8 cellular contexts compared by ENCODE assay signal in the genomic region with DNA sequence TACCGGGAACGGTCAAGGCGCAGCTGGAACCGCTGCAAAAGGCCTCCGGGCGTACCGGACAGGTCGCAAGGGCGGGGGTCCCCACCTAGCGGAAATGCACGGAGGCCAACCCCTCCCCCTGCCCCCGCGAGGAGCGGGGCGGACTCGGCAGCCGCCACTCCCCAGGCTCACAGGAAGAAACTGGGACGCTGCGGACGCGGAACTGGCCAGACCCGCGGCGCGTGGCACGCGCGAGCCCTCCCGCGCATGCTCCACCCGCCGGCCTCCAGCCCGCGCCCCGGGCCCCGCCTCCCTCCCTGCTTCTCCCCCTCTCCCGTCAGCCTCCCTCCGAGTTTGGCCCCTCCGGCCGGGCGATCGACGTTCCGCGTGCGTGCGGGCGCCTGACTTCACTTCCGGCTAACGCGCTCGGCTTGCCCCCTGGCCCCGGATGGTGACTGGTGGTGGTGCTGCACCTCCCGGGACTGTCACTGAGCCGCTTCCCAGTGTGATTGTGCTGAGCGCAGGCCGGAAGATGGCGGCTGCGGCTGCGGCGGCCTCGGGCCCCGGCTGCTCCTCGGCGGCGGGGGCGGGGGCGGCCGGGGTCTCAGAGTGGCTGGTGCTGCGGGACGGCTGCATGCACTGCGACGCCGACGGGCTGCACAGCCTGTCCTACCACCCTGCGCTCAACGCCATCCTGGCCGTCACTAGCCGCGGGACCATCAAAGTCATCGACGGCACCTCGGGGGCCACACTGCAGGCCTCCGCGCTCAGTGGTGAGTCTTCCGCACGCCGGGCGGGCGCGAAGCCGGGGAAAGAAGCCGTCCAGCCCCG. TPM values are rescaled to one million over a fixed set of nuclear protein-coding genes. Genes with fewer than 3 reads are reported as not detected.
DNase-seq lines count a peak whose midpoint lies in the region; ATAC-seq and TF ChIP-seq lines count a peak whose summit lies in the region.

TSS of gene BIRC6 (plus strand) at position 289 of the 810 bp plus-strand sequence. CDS start at position 428, 139 bp downstream.

- H3K36me3 Mint-ChIP-seq in activated T-cell treated with anti-CD3 and anti-CD28 coated beads, Interleukin-2, amount 50 U/mL, for 24 hours (ENCODE audit: low read depth): peaks cover 38% of the 10 kb centered on the region

- no peaks in the 10 kb centered on the region for H3K9me3 ChIP-seq in mucosa of rectum (ENCODE audit: control insufficient read depth in 2 of 2, low read length in 2 of 2)

- DNase-seq in DMS53 treated with DMSO at 0.1 percent for 48 hours (lab: John Stamatoyannopoulos, UW; ENCODE audit: unreplicated experiment) (peak; percentile 81), KG1 (lab: John Stamatoyannopoulos, UW) (peak; percentile 91), erythroblast (lab: John Stamatoyannopoulos, UW) (peak; percentile 96)
- DNase-seq in activated T-cell treated with anti-CD3 and anti-CD28 coated beads, Interleukin-2, amount 50 U/mL, for 24 hours: peak; percentile 98
- peak; percentile 68 to 89 for DNase-seq in stimulated activated CD8-positive, alpha-beta memory T cell treated with anti-CD3 and anti-CD28 coated beads, Interleukin-4, amount 100 ng/mL, for 4 hours (ENCODE audit: low read depth in 2 of 2, low spot score in 1 of 2)

- no peaks in the 10 kb centered on the region for H3K9me3 Mint-ChIP-seq in activated T-cell treated with anti-CD3 and anti-CD28 coated beads, Interleukin-2, amount 50 U/mL, for 24 hours

- no peaks in the 10 kb centered on the region for H3K27me3 ChIP-seq in mucosa of rectum (ENCODE audit: control insufficient read depth in 2 of 2, insufficient read depth in 2 of 2, low read length in 2 of 2)

- H3K4me1 ChIP-seq in mucosa of rectum (ENCODE audit: control insufficient read depth in 2 of 2, insufficient read depth in 2 of 2, low read length in 2 of 2): peaks cover 17 to 22% of the 10 kb centered on the region in 2 donors

- H3K9ac ChIP-seq in mucosa of rectum (ENCODE audit: low read depth in 1 of 2, low read length in 2 of 2): peak within 1 kb of the TSS; percentile 92 to 94

- peak; percentile 86 for ATAC-seq in GM21737 (IDR thresholded peaks at IDR 0.05; ENCODE audit: unreplicated experiment)

- peak within 1 kb of the TSS; percentile 80 to 97 for H3K4me3 ChIP-seq in mucosa of rectum (ENCODE audit: low read length in 2 of 2)

- H3K27me3 Mint-ChIP-seq in activated T-cell treated with anti-CD3 and anti-CD28 coated beads, Interleukin-2, amount 50 U/mL, for 24 hours: no peaks in the 10 kb centered on the region

- H3K4me3 Mint-ChIP-seq in activated T-cell treated with anti-CD3 and anti-CD28 coated beads, Interleukin-2, amount 50 U/mL, for 24 hours: peak within 1 kb of the TSS; percentile 87

- peak; percentile 94 for TF ChIP-seq POLR2A in erythroblast (IDR thresholded peaks at IDR 0.05; ENCODE audit: low read length)

- H3K27ac Mint-ChIP-seq in activated T-cell treated with anti-CD3 and anti-CD28 coated beads, Interleukin-2, amount 50 U/mL, for 24 hours: peak within 1 kb of the TSS; percentile 92

- H3K36me3 ChIP-seq in mucosa of rectum (ENCODE audit: control insufficient read depth in 2 of 2, insufficient read depth in 2 of 2, low read length in 2 of 2): peaks cover 0 to 7% of the 10 kb centered on the region in 2 donors

- peaks cover 37% of the 10 kb centered on the region for H3K4me1 Mint-ChIP-seq in activated T-cell treated with anti-CD3 and anti-CD28 coated beads, Interleukin-2, amount 50 U/mL, for 24 hours (ENCODE audit: low read depth)

- H3K27ac ChIP-seq in mucosa of rectum (ENCODE audit: low read depth in 2 of 2, low read length in 2 of 2): peak within 1 kb of the TSS; percentile 95 to 98

TF ChIP-seq in PFSK-1, 5 proteins besides CTCF, POLR2A, EP300 and RAD21:
- TF ChIP-seq, protein P1, sequence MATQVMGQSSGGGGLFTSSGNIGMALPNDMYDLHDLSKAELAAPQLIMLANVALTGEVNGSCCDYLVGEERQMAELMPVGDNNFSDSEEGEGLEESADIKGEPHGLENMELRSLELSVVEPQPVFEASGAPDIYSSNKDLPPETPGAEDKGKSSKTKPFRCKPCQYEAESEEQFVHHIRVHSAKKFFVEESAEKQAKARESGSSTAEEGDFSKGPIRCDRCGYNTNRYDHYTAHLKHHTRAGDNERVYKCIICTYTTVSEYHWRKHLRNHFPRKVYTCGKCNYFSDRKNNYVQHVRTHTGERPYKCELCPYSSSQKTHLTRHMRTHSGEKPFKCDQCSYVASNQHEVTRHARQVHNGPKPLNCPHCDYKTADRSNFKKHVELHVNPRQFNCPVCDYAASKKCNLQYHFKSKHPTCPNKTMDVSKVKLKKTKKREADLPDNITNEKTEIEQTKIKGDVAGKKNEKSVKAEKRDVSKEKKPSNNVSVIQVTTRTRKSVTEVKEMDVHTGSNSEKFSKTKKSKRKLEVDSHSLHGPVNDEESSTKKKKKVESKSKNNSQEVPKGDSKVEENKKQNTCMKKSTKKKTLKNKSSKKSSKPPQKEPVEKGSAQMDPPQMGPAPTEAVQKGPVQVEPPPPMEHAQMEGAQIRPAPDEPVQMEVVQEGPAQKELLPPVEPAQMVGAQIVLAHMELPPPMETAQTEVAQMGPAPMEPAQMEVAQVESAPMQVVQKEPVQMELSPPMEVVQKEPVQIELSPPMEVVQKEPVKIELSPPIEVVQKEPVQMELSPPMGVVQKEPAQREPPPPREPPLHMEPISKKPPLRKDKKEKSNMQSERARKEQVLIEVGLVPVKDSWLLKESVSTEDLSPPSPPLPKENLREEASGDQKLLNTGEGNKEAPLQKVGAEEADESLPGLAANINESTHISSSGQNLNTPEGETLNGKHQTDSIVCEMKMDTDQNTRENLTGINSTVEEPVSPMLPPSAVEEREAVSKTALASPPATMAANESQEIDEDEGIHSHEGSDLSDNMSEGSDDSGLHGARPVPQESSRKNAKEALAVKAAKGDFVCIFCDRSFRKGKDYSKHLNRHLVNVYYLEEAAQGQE (IDR thresholded peaks at IDR 0.05; ENCODE audit: insufficient read depth in 1 of 2, low read depth in 2 of 2, low read length in 2 of 2): peak; percentile 19 to 30; a peak in 1 of 4 replicates
- TF ChIP-seq POLR2AphosphoS5 (IDR thresholded peaks at IDR 0.05; ENCODE audit: low read depth, low read length) (peak; percentile 88), FOXP2 (optimal IDR thresholded peaks at IDR 0.05; ENCODE audit: borderline replicate concordance, extremely low read depth, extremely low read length, insufficient read depth) (peak; percentile 80), TAF1 (IDR thresholded peaks at IDR 0.05; ENCODE audit: borderline replicate concordance, insufficient read depth, low read length) (peak; percentile 79), SIN3A (IDR thresholded peaks at IDR 0.05; ENCODE audit: borderline replicate concordance, insufficient read depth, low read length) (peak; percentile 31; the same call in 1 of the 2 replicates)

RNA-seq across cellular contexts. Expression of gene BIRC6, which starts in this region (rescaled TPM):
- polyA plus RNA-seq in PFSK-1 (2012; ENCODE audit: insufficient read length, low read depth): 18.4 TPM

Comparison
In these comparisons a context has a peak if more than half of its experiments do, and no peak if none do; other contexts are left out.
1. Peak in every context shown above with its lines: DNase-seq, ATAC-seq, H3K4me3 ChIP-seq and H3K27ac ChIP-seq.